ENCODE assay signal across 14 cellular contexts in genomic region chr11:117390743-117391142, GRCh38.
A peak's percentile ranks its signal among the peaks of the same experiment; 100 is the strongest.
DNase-seq lines count a peak whose midpoint lies in the region; ATAC-seq, FAIRE-seq and TF ChIP-seq lines count a peak whose summit lies in the region.
"Had no signal": no experiment of that assay in that cellular context is flagged by ENCODE, and none has a peak within 500 bp of the region (broad histone marks: within the 10 kb centered on the region; RNA-seq: fewer than 3 reads in every experiment).

No MANE protein-coding gene starts in this region.

- peaks cover 0 to 4% of the 10 kb centered on the region in 2 experiments; a peak in 1 of 4 replicates for H3K79me1 ChIP-seq in IMR-90 (ENCODE audit: low read depth in 1 of 2, low read length in 2 of 2)

- no peak overlapping the region for H3K4me3 ChIP-seq in IMR-90 (ENCODE audit: insufficient read depth, low read depth, low read length)
- no peak overlapping the region for H3K4me3 ChIP-seq in sigmoid colon

- CTCF ChIA-PET in activated CD8-positive, alpha-beta T cell treated with anti-CD3 and anti-CD28 coated beads, Interleukin-2, amount 10 ng/mL, durations not matched to agents 7 days and 5 days (lab: Charles Lee), result no interaction called here
- CTCF ChIA-PET in activated CD8-positive, alpha-beta T cell treated with anti-CD3 and anti-CD28 coated beads for 36 hours (lab: Charles Lee), result interaction anchor here (1.7 kb wide), 1 partner anchor 35 kb away, joined by 3 read pairs; no protein-coding TSS in a partner anchor
- CTCF ChIA-PET in IMR-90 (lab: Yijun Ruan, JAX), result no interaction called here

- no TSS peak for BruUV-seq in IMR-90 (replicated peaks; lab: Mats Ljungman, UMichigan)

- no peak overlapping the region for H3K14ac ChIP-seq in IMR-90 (replicated peaks; ENCODE audit: low read depth, low read length)

- no peak overlapping the region for H3K4ac ChIP-seq in IMR-90 (ENCODE audit: low read depth, low read length)

- no peaks in the 10 kb centered on the region for H3K27me3 ChIP-seq in IMR-90 (ENCODE audit: control insufficient read depth, insufficient read depth, low read length)
- H3K27me3 ChIP-seq in sigmoid colon, result no peaks in the 10 kb centered on the region

- peaks cover 26% of the 10 kb centered on the region for H3K36me3 Mint-ChIP-seq in activated CD8-positive, alpha-beta T cell treated with anti-CD3 and anti-CD28 coated beads, Interleukin-2, amount 10 ng/mL, durations not matched to agents 7 days and 5 days (ENCODE audit: low read depth)
- H3K36me3 Mint-ChIP-seq in activated CD8-positive, alpha-beta T cell treated with anti-CD3 and anti-CD28 coated beads for 36 hours (ENCODE audit: low read depth), result peaks cover 41% of the 10 kb centered on the region

- H2AK9ac ChIP-seq in IMR-90 (replicated peaks; ENCODE audit: low read depth, low read length, poor library complexity), result peak overlapping the region; percentile 13

- no peak overlapping the region for H2BK20ac ChIP-seq in IMR-90 (ENCODE audit: low read depth, low read length)

- H3K4me1 Mint-ChIP-seq in activated CD8-positive, alpha-beta T cell treated with anti-CD3 and anti-CD28 coated beads, Interleukin-2, amount 10 ng/mL, durations not matched to agents 7 days and 5 days (ENCODE audit: low read depth), result peaks cover 5% of the 10 kb centered on the region
- no peaks in the 10 kb centered on the region for H3K4me1 Mint-ChIP-seq in activated CD8-positive, alpha-beta T cell treated with anti-CD3 and anti-CD28 coated beads for 36 hours (ENCODE audit: low read depth)
- H3K4me1 Mint-ChIP-seq: CD14-positive monocyte; CD8-positive, alpha-beta memory T cell had no signal

- peaks cover 7% of the 10 kb centered on the region for H3K4me1 ChIP-seq in IMR-90 (ENCODE audit: control insufficient read depth, insufficient read depth, low read length)
- no peaks in the 10 kb centered on the region for H3K4me1 ChIP-seq in sigmoid colon

- no peak overlapping the region for H3K18ac ChIP-seq in IMR-90 (ENCODE audit: low read depth, low read length)

- no peak overlapping the region for H3K4me3 Mint-ChIP-seq in activated CD8-positive, alpha-beta T cell treated with anti-CD3 and anti-CD28 coated beads, Interleukin-2, amount 10 ng/mL, durations not matched to agents 7 days and 5 days
- no peak overlapping the region for H3K4me3 Mint-ChIP-seq in activated CD8-positive, alpha-beta T cell treated with anti-CD3 and anti-CD28 coated beads for 36 hours
- H3K4me3 Mint-ChIP-seq: CD14-positive monocyte; CD8-positive, alpha-beta memory T cell had no signal

- TF ChIP-seq POLR2A in IMR-90 (IDR thresholded peaks at IDR 0.05; ENCODE audit: low read depth, low read length) (no peak), sigmoid colon (IDR thresholded peaks at IDR 0.05) (no peak)

- no peaks in the 10 kb centered on the region for H3K9me3 ChIP-seq in IMR-90 (ENCODE audit: control insufficient read depth, insufficient read depth, low read length)
- no peaks in the 10 kb centered on the region for H3K9me3 ChIP-seq in sigmoid colon

- no peak for TF ChIP-seq CTCF in activated CD8-positive, alpha-beta T cell treated with anti-CD3 and anti-CD28 coated beads for 36 hours (IDR thresholded peaks at IDR 0.05)
- TF ChIP-seq CTCF in IMR-90 (conservative IDR thresholded peaks at IDR 0.05; ENCODE audit: low read depth, low read length) (no peak), sigmoid colon (IDR thresholded peaks at IDR 0.05) (no peak)

- no peak overlapping the region for H2BK15ac ChIP-seq in IMR-90 (ENCODE audit: low read depth, low read length)

- H3K9me1 ChIP-seq in IMR-90 (ENCODE audit: insufficient read depth, low read length), result peaks cover 7% of the 10 kb centered on the region

- WGBS in IMR-90 (ENCODE audit: extremely low coverage in 2 of 2, insufficient read length in 1 of 2), 2 experiments, result 94% methylated on average over 6 of the region's 8 CpGs; no CpG with 5 or more reads in 1 of the 2 experiments
- 95% methylated on average over 8 of the region's 8 CpGs for WGBS in sigmoid colon, 2 donors

- no peak overlapping the region for H2AK5ac ChIP-seq in IMR-90 (ENCODE audit: low read depth, low read length)

- H2AFZ ChIP-seq in IMR-90 (replicated peaks; ENCODE audit: low read length, poor library complexity), result no peak overlapping the region

- H3K27ac ChIP-seq in IMR-90 (ENCODE audit: insufficient read depth, low read length), result no peak overlapping the region
- H3K27ac ChIP-seq in sigmoid colon, result no peak overlapping the region
- H3K27ac ChIP-seq: 22Rv1 had no signal

- H2BK5ac ChIP-seq in IMR-90 (ENCODE audit: low read depth, low read length, poor library complexity, severe bottlenecking), result no peak overlapping the region

- H4K20me1 ChIP-seq in IMR-90 (ENCODE audit: insufficient read depth, low read length), result no peaks in the 10 kb centered on the region; the same call in 1 of the 2 replicates

- in situ Hi-C loops in IMR-90 (cut with MboI; ENCODE audit: low sequenced_read_pairs), result no loop called here

- no peak overlapping the region for H3K9ac ChIP-seq in IMR-90 (ENCODE audit: low read depth, low read length)

- POLR2A ChIA-PET in activated CD8-positive, alpha-beta T cell treated with anti-CD3 and anti-CD28 coated beads, Interleukin-2, amount 10 ng/mL, durations not matched to agents 7 days and 5 days (lab: Charles Lee), result no interaction called here
- POLR2A ChIA-PET in activated CD8-positive, alpha-beta T cell treated with anti-CD3 and anti-CD28 coated beads for 36 hours (lab: Charles Lee), result interaction anchor here (0.6 to 1.0 kb wide), 3 partner anchors 11 to 81 kb away, joined by 3 to 6 read pairs (median 3); no protein-coding TSS in a partner anchor
- POLR2A ChIA-PET in IMR-90 (lab: Charles Lee; ENCODE audit: unreplicated experiment), result no interaction called here

- no peak overlapping the region for H3K23ac ChIP-seq in IMR-90 (ENCODE audit: low read depth, low read length)

- no peak for FAIRE-seq in GM19239 (lab: Jason Lieb, UNC)
- FAIRE-seq: H54 had no signal

- no peaks in the 10 kb centered on the region for H3K9me3 Mint-ChIP-seq in activated CD8-positive, alpha-beta T cell treated with anti-CD3 and anti-CD28 coated beads, Interleukin-2, amount 10 ng/mL, durations not matched to agents 7 days and 5 days (ENCODE audit: insufficient read depth)
- H3K9me3 Mint-ChIP-seq in activated CD8-positive, alpha-beta T cell treated with anti-CD3 and anti-CD28 coated beads for 36 hours, result no peaks in the 10 kb centered on the region
- H3K9me3 Mint-ChIP-seq: CD14-positive monocyte; CD8-positive, alpha-beta memory T cell had no signal

- no peak overlapping the region for H4K8ac ChIP-seq in IMR-90 (ENCODE audit: low read depth in 2 of 2, low read length in 2 of 2)

- no peak for TF ChIP-seq EP300 in sigmoid colon (IDR thresholded peaks at IDR 0.05)

- intact Hi-C loops in activated CD8-positive, alpha-beta T cell treated with anti-CD3 and anti-CD28 coated beads for 36 hours (cut with micrococcal nuclease), result no loop called here
- intact Hi-C loops in IMR-90 (cut with micrococcal nuclease) (no loop called here), sigmoid colon (cut with DNase I) (no loop called here)

- no peak overlapping the region for H3K4me2 ChIP-seq in IMR-90 (ENCODE audit: low read depth, low read length)

- no peak for TF ChIP-seq RAD21 in IMR-90 (IDR thresholded peaks at IDR 0.05; ENCODE audit: low read length)

- dilution Hi-C loops in IMR-90 (cut with HindIII; ENCODE audit: low sequenced_read_pairs, unreplicated experiment), result no loop called here

- H3K27me3 Mint-ChIP-seq in activated CD8-positive, alpha-beta T cell treated with anti-CD3 and anti-CD28 coated beads, Interleukin-2, amount 10 ng/mL, durations not matched to agents 7 days and 5 days (ENCODE audit: low read depth), result no peaks in the 10 kb centered on the region
- no peaks in the 10 kb centered on the region for H3K27me3 Mint-ChIP-seq in activated CD8-positive, alpha-beta T cell treated with anti-CD3 and anti-CD28 coated beads for 36 hours
- H3K27me3 Mint-ChIP-seq: CD8-positive, alpha-beta memory T cell had no signal

- ATAC-seq in activated CD8-positive, alpha-beta T cell treated with anti-CD3 and anti-CD28 coated beads, Interleukin-2, amount 10 ng/mL, durations not matched to agents 7 days and 5 days, result no peak
- no peak for ATAC-seq in activated CD8-positive, alpha-beta T cell treated with anti-CD3 and anti-CD28 coated beads for 36 hours
- no peak for ATAC-seq in IMR-90 (ENCODE audit: low read depth)

- peak overlapping the region; percentile 31 for H3K27ac Mint-ChIP-seq in activated CD8-positive, alpha-beta T cell treated with anti-CD3 and anti-CD28 coated beads, Interleukin-2, amount 10 ng/mL, durations not matched to agents 7 days and 5 days
- H3K27ac Mint-ChIP-seq in activated CD8-positive, alpha-beta T cell treated with anti-CD3 and anti-CD28 coated beads for 36 hours, result no peak overlapping the region

- no peak overlapping the region for H3K56ac ChIP-seq in IMR-90 (ENCODE audit: extremely low read depth, insufficient read depth, low read length)

- H3K36me3 ChIP-seq in IMR-90 (ENCODE audit: control insufficient read depth, insufficient read depth, low read length) (peaks cover 62% of the 10 kb centered on the region), sigmoid colon (peaks cover 20 to 95% (median 61%) of the 10 kb centered on the region in 4 donors)

- H4K91ac ChIP-seq in IMR-90 (ENCODE audit: insufficient read depth, low read depth, low read length), result no peak overlapping the region

- no peak for DNase-seq in activated CD8-positive, alpha-beta T cell treated with anti-CD3 and anti-CD28 coated beads, Interleukin-2, amount 10 ng/mL, durations not matched to agents 7 days and 5 days
- no peak for DNase-seq in activated CD8-positive, alpha-beta T cell treated with anti-CD3 and anti-CD28 coated beads for 36 hours
- no peak for DNase-seq in IMR-90
- peak; percentile 62 for DNase-seq in mesenteric fat pad (ENCODE audit: low spot score)
- peak; percentile 25 for DNase-seq in sigmoid colon
- DNase-seq in NCI-H2081 (lab: John Stamatoyannopoulos, UW), result no peak
- no peak for DNase-seq in GM19239 (ENCODE audit: insufficient read length, low spot score)
- no peak for DNase-seq in dedifferentiated amniotic fluid mesenchymal stem cell (ENCODE audit: extremely low spot score)
- DNase-seq: CD8-positive, alpha-beta memory T cell; DMS53; GF-D8 had no signal

- H2BK120ac ChIP-seq in IMR-90 (ENCODE audit: low read depth, low read length), result no peak overlapping the region

- H4K5ac ChIP-seq in IMR-90 (ENCODE audit: low read depth, low read length), result no peak overlapping the region

TF ChIP-seq in IMR-90, 13 proteins besides CTCF, POLR2A, EP300 and RAD21 (continues in another document):
- no peak for TF ChIP-seq FOS (IDR thresholded peaks at IDR 0.05; ENCODE audit: low read depth, low read length)
- no peak for TF ChIP-seq BHLHE40 (IDR thresholded peaks at IDR 0.05; ENCODE audit: low read depth, low read length)
- TF ChIP-seq ELK1 (IDR thresholded peaks at IDR 0.05; ENCODE audit: borderline replicate concordance, low read depth, low read length), result no peak

Comparison
In these comparisons a context has a peak if more than half of its experiments do, and no peak if none do; other contexts are left out.
1. DNase-seq: peak in mesenteric fat pad (single experiment) and sigmoid colon (single experiment); none in activated CD8-positive, alpha-beta T cell treated with anti-CD3 and anti-CD28 coated beads, Interleukin-2, amount 10 ng/mL, durations not matched to agents 7 days and 5 days (single experiment), activated CD8-positive, alpha-beta T cell treated with anti-CD3 and anti-CD28 coated beads for 36 hours (single experiment), IMR-90 (single experiment), NCI-H2081 (0 of 2), GM19239 (single experiment) and dedifferentiated amniotic fluid mesenchymal stem cell (single experiment).